8 cellular contexts compared by ENCODE assay signal in the genomic region with DNA sequence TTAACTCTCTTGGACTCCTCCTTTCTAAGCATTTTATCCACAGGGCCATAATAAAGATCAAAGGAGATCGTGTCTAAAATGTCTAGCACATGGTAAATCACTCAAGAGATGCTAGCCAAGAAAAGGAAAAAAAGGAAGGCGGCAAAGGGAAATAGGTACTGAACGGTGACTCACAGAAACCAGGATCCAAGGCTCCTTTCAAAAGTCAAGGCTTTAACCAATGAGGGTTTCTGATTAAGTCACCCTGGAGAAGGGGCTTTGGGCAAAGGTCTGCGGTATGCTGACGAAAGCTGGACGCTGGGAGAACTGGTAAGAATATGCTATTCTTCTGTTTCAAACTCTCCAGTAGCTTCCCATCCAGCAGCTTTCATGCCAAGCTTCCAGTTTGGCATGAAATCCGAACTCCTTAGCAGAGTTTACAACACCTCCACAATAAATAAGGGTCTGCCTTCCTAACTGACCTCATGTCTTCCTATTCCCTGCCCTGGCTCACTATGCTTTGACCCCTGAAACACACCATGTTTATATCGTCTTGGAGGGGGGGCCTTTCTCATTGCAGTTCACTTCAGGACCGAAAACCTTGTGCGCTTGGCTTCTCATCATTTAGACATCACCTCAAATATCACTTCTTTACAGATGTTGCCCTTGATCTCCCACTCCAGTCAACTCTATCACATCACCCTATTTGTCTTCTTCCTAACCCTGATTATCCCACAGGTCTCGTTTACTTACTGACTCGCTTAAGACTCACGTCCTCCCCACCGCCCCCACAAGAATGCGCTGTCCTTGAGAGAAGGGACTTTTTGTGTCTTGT. TPM values are rescaled to one million over a fixed set of nuclear protein-coding genes. Genes with fewer than 3 reads are reported as not detected.
DNase-seq lines count a peak whose midpoint lies in the region; ATAC-seq and TF ChIP-seq lines count a peak whose summit lies in the region.

No MANE protein-coding gene starts in this region.

- intact Hi-C loops in tibial artery (cut with DNase I; ENCODE audit: low total_unique reads) = loop anchor here (10.0 kb wide), 1 partner anchor 204 kb away; no protein-coding TSS in a partner anchor

- peaks cover 0 to 23% (median 13%) of the 10 kb centered on the region in 4 donors for H3K4me1 ChIP-seq in tibial artery

- ATAC-seq in GM21360 (IDR thresholded peaks at IDR 0.05; ENCODE audit: unreplicated experiment) (peak; percentile 12), omental fat pad (ENCODE audit: low FRiP score) (peak; percentile 67), HG03196 (IDR thresholded peaks at IDR 0.05; ENCODE audit: unreplicated experiment) (no peak)

- DNase-seq in AG08396 (ENCODE audit: low spot score) (peak; percentile 52), NOMO-1 (lab: John Stamatoyannopoulos, UW; ENCODE audit: unreplicated experiment in 2 of 2) (peak; percentile 24 to 71), activated T-cell treated with anti-CD3 and anti-CD28 coated beads for 48 hours (ENCODE audit: low read depth) (peak; percentile 60), fibroblast of peridontal ligament (ENCODE audit: extremely low read depth) (peak; percentile 46), omental fat pad (ENCODE audit: low spot score) (peak; percentile 56), tibial artery (no peak)

- H3K9me3 ChIP-seq in tibial artery = no peaks in the 10 kb centered on the region

- no peak for TF ChIP-seq CTCF in omental fat pad (IDR thresholded peaks at IDR 0.05)
- TF ChIP-seq CTCF in tibial artery (IDR thresholded peaks at IDR 0.05) = no peak

- peaks cover 21 to 26% (median 22%) of the 10 kb centered on the region in 3 donors for H3K36me3 ChIP-seq in tibial artery

- peak overlapping the region; percentile 75 to 87 for H3K27ac ChIP-seq in tibial artery

- H3K4me3 ChIP-seq in tibial artery = peak overlapping the region; percentile 82 to 90

- H3K27me3 ChIP-seq in tibial artery = no peaks in the 10 kb centered on the region

RNA-seq across cellular contexts. Expression of gene TOMM34, which starts 0.9 kb away (rescaled TPM):
- total RNA-seq in omental fat pad = 10 to 100 TPM in 3 of 4 donors, 1 to 10 TPM in 1; 9.1 to 23.9 (median 12.1) TPM

RNA-seq across cellular contexts. Expression of gene STK4, which starts 7.0 kb away (rescaled TPM):
- total RNA-seq in omental fat pad = 10 to 100 TPM; 26.4 to 51.9 (median 38.6) TPM

RNA-seq across cellular contexts. Expression of gene PABPC1L, which starts 49.4 kb away (rescaled TPM):
- 10 to 100 TPM in 2 of 4 donors, 1 to 10 TPM in 2; 5.1 to 17.1 (median 10.3) TPM for total RNA-seq in omental fat pad

Comparison
In these comparisons a context has a peak if more than half of its experiments do, and no peak if none do; other contexts are left out.
1. DNase-seq: peak in AG08396 (single experiment), NOMO-1 (2 of 2), activated T-cell treated with anti-CD3 and anti-CD28 coated beads for 48 hours (single experiment), fibroblast of peridontal ligament (single experiment) and omental fat pad (single experiment); none in tibial artery (0 of 2).